9 cellular contexts compared by ENCODE assay signal in genomic region chr9:12775963-12776774, GRCh38. TPM values are rescaled to one million over a fixed set of nuclear protein-coding genes. Genes with fewer than 3 reads are reported as not detected.
A peak's percentile ranks its signal among the peaks of the same experiment; 100 is the strongest.
DNase-seq lines count a peak whose midpoint lies in the region; ATAC-seq and TF ChIP-seq lines count a peak whose summit lies in the region.
"Had no signal": no experiment of that assay in that cellular context is flagged by ENCODE, and none has a peak within 500 bp of the region (broad histone marks: within the 10 kb centered on the region; RNA-seq: fewer than 3 reads in every experiment).

No MANE protein-coding gene starts in this region.

- H3K4me1 ChIP-seq in mammary epithelial cell (ENCODE audit: insufficient read depth, low read length) (peaks cover 15% of the 10 kb centered on the region), iPS-20b (ENCODE audit: insufficient read depth, low read length) (no peaks in the 10 kb centered on the region), gastrocnemius medialis (peaks cover 5 to 8% of the 10 kb centered on the region in 2 donors)
- H3K4me1 ChIP-seq in effector memory CD4-positive, alpha-beta T cell (ENCODE audit: control insufficient read depth, insufficient read depth, low read length, poor library complexity, severe bottlenecking) = no peaks in the 10 kb centered on the region

- peak; percentile 90 for DNase-seq in COLO668 (lab: John Stamatoyannopoulos, UW; ENCODE audit: unreplicated experiment)
- DNase-seq in NCI-H82 (lab: John Stamatoyannopoulos, UW) = peak; percentile 84
- peak; percentile 88 for DNase-seq in mammary epithelial cell
- DNase-seq in gastrocnemius medialis = peak; percentile 66
- no peak for DNase-seq in effector memory CD4-positive, alpha-beta T cell

- peak overlapping the region; percentile 89 for H3K27ac ChIP-seq in mammary epithelial cell (ENCODE audit: insufficient read depth, low read depth, low read length)
- no peak overlapping the region for H3K27ac ChIP-seq in iPS-20b (ENCODE audit: low read length)
- peak overlapping the region; percentile 71 to 83 (median 78) for H3K27ac ChIP-seq in gastrocnemius medialis
- H3K27ac ChIP-seq in effector memory CD4-positive, alpha-beta T cell (ENCODE audit: insufficient read depth, low read length, poor library complexity, severe bottlenecking) = no peak overlapping the region

- peak overlapping the region; percentile 97 for H3K9ac ChIP-seq in mammary epithelial cell (ENCODE audit: insufficient read depth, low read length)
- no peak overlapping the region; the same call in 1 of the 2 replicates for H3K9ac ChIP-seq in iPS-20b (ENCODE audit: low read depth, low read length)

- H3K4me2 ChIP-seq in mammary epithelial cell (ENCODE audit: insufficient read depth, low read depth, low read length) = peak overlapping the region; percentile 68

- WGBS in mammary epithelial cell (ENCODE audit: low coverage, missing lambda C conversion rate) = 3% methylated on average over 18 of the region's 34 CpGs

- H3K36me3 ChIP-seq in mammary epithelial cell (ENCODE audit: insufficient read depth, low read length) (peaks cover 3% of the 10 kb centered on the region), iPS-20b (ENCODE audit: insufficient read depth, low read depth, low read length) (no peaks in the 10 kb centered on the region), gastrocnemius medialis (no peaks in the 10 kb centered on the region)
- H3K36me3 ChIP-seq in effector memory CD4-positive, alpha-beta T cell (ENCODE audit: control insufficient read depth, insufficient read depth, low read length) = no peaks in the 10 kb centered on the region

- TSS peak; percentile 47 for BruUV-seq in mammary epithelial cell (replicated peaks; lab: Mats Ljungman, UMichigan)

- TF ChIP-seq POLR2A in gastrocnemius medialis (IDR thresholded peaks at IDR 0.05) = peak in 1 of 2 donors; percentile 26

- H3K9me3 ChIP-seq in mammary epithelial cell (replicated peaks; ENCODE audit: insufficient read depth, low read length) (no peaks in the 10 kb centered on the region), iPS-20b (ENCODE audit: insufficient read depth, low read depth, low read length) (no peaks in the 10 kb centered on the region), gastrocnemius medialis (no peaks in the 10 kb centered on the region)
- no peaks in the 10 kb centered on the region for H3K9me3 ChIP-seq in effector memory CD4-positive, alpha-beta T cell (ENCODE audit: control insufficient read depth, low read length)

- H3K4me3 ChIP-seq in mammary epithelial cell (replicated peaks in 1 of 3; ENCODE audit: insufficient read depth in 1 of 3, low read depth in 2 of 3, low read length in 3 of 3) (peak overlapping the region; percentile 74 to 87 (median 84)), iPS-20b (ENCODE audit: low read length) (peak overlapping the region; percentile 86), gastrocnemius medialis (peak overlapping the region; percentile 67 to 85 (median 76))
- no peak overlapping the region for H3K4me3 ChIP-seq in effector memory CD4-positive, alpha-beta T cell (ENCODE audit: insufficient read depth, low read depth, low read length, poor library complexity, severe bottlenecking)

- TF ChIP-seq CTCF in mammary epithelial cell (conservative IDR thresholded peaks at IDR 0.05 in 1 of 2, IDR thresholded peaks at IDR 0.05 in 1 of 2; ENCODE audit: extremely low read depth in 1 of 2, insufficient read depth in 1 of 2, low read depth in 1 of 2, low read length in 2 of 2) = peak; percentile 32 to 63
- TF ChIP-seq CTCF in gastrocnemius medialis (IDR thresholded peaks at IDR 0.05 in 4 of 5, conservative IDR thresholded peaks at IDR 0.05 in 1 of 5) = peak in 2 of 5 experiments; percentile 42 to 44

- H3K27me3 ChIP-seq in mammary epithelial cell (ENCODE audit: insufficient read depth, low read length) (no peaks in the 10 kb centered on the region), iPS-20b (ENCODE audit: insufficient read depth, low read length) (peaks cover 31% of the 10 kb centered on the region), gastrocnemius medialis (no peaks in the 10 kb centered on the region)
- peaks cover 3% of the 10 kb centered on the region for H3K27me3 ChIP-seq in effector memory CD4-positive, alpha-beta T cell (replicated peaks; ENCODE audit: control insufficient read depth, insufficient read depth, low read length, poor library complexity, severe bottlenecking)

- dilution Hi-C loops in mammary epithelial cell (cut with HindIII; ENCODE audit: low sequenced_read_pairs) = no loop called here

- peak overlapping the region; percentile 74 for H2AFZ ChIP-seq in mammary epithelial cell (ENCODE audit: low read depth, low read length)

- no peaks in the 10 kb centered on the region for H4K20me1 ChIP-seq in mammary epithelial cell (ENCODE audit: insufficient read depth, low read length)

- intact Hi-C loops in mammary epithelial cell (cut with micrococcal nuclease) (loop anchor here (1.0 to 2.0 kb wide), 6 partner anchors 18 to 108 kb away; no protein-coding TSS in a partner anchor), gastrocnemius medialis (cut with DNase I; ENCODE audit: low total_unique reads) (loop anchor here (2.0 to 10.0 kb wide), 2 partner anchors 39 to 99 kb away; no protein-coding TSS in a partner anchor)

- CTCF ChIA-PET in mammary epithelial cell (lab: Charles Lee; ENCODE audit: low non-redundant PET) = interaction anchor here (0.5 to 1.2 kb wide), 4 partner anchors 38 to 158 kb away, joined by 3 to 17 read pairs (median 4); no protein-coding TSS in a partner anchor

- peaks cover 53% of the 10 kb centered on the region for H3K79me2 ChIP-seq in mammary epithelial cell (ENCODE audit: insufficient read depth, low read length)

- ATAC-seq in GM19395 (IDR thresholded peaks at IDR 0.05; ENCODE audit: unreplicated experiment) (peak; percentile 84), HG03571 (IDR thresholded peaks at IDR 0.05; ENCODE audit: unreplicated experiment) (peak; percentile 48), gastrocnemius medialis (peak; percentile 72 to 78)

- in situ Hi-C loops in mammary epithelial cell (cut with MboI; ENCODE audit: low sequenced_read_pairs in 2 of 2) = loop anchor here (5.0 kb wide), 2 partner anchors 36 to 41 kb away; no protein-coding TSS in a partner anchor
- in situ Hi-C loops in gastrocnemius medialis (cut with MboI; ENCODE audit: low sequenced_read_pairs in 4 of 4) = no loop called here

RNA-seq across cellular contexts. Expression of gene LURAP1L, which starts 1.3 kb away (rescaled TPM):
- total RNA-seq in mammary epithelial cell (10 to 100 TPM; 52.9 to 57.8 TPM), gastrocnemius medialis (1 to 10 TPM in 3 of 4 donors, under 1 TPM in 1; 0.75 to 2.3 (median 2.0) TPM)
- polyA plus RNA-seq in mammary epithelial cell = 16.6 TPM
- 20.7 TPM for polyA minus RNA-seq in mammary epithelial cell
- total RNA-seq: T-helper 1 cell treated with Interleukin-12 subunit alpha and Interleukin-12 subunit beta and Interleukin-4 antibody, amounts not matched to agents 30 ng/mL and 1 ng/mL, for 36 hours had no signal

Comparison
In these comparisons a context has a peak if more than half of its experiments do, and no peak if none do; other contexts are left out.
1. DNase-seq: peak in COLO668 (single experiment), NCI-H82 (single experiment), mammary epithelial cell (single experiment) and gastrocnemius medialis (2 of 2); none in effector memory CD4-positive, alpha-beta T cell (0 of 3).
2. H3K27ac ChIP-seq: peak in mammary epithelial cell (single experiment) and gastrocnemius medialis (4 of 4); none in iPS-20b (single experiment) and effector memory CD4-positive, alpha-beta T cell (single experiment).
3. RNA of gene LURAP1L, which starts 1.3 kb away (total RNA-seq): 52.9 to 57.8 TPM in mammary epithelial cell; 0.75 to 2.3 TPM in gastrocnemius medialis; every median in the first group is over 10 times any median in the second.
4. in situ Hi-C loops: an anchor here in mammary epithelial cell (5.0 kb wide); none called in gastrocnemius medialis.
5. Peak in every context shown above with its lines, with median percentiles within 50 percentile points of each other: ATAC-seq.